ENCODE assay signal across 11 cellular contexts in genomic region chr9:14346301-14346721, GRCh38. TPM values are rescaled to one million over a fixed set of nuclear protein-coding genes. Genes with fewer than 3 reads are reported as not detected.
A peak's percentile ranks its signal among the peaks of the same experiment; 100 is the strongest.
DNase-seq lines count a peak whose midpoint lies in the region; ATAC-seq, FAIRE-seq and TF ChIP-seq lines count a peak whose summit lies in the region.
"Had no signal": no experiment of that assay in that cellular context is flagged by ENCODE, and none has a peak within 500 bp of the region (broad histone marks: within the 10 kb centered on the region; RNA-seq: fewer than 3 reads in every experiment).

No MANE protein-coding gene starts in this region.

- no peaks in the 10 kb centered on the region for H3K9me3 Mint-ChIP-seq in activated CD4-positive, alpha-beta T cell treated with anti-CD3 and anti-CD28 coated beads, Interleukin-2, amount 10 ng/mL, durations not matched to agents 24 days and 14 days

- FAIRE-seq in urothelium cell line (lab: Jason Lieb, UNC): no peak

- intact Hi-C loops in ascending aorta (cut with DNase I): loop anchor here (5.0 kb wide), 1 partner anchor 314 kb away; no protein-coding TSS in a partner anchor
- intact Hi-C loops in activated CD4-positive, alpha-beta T cell treated with anti-CD3 and anti-CD28 coated beads, Interleukin-2, amount 10 ng/mL, durations not matched to agents 24 days and 14 days (cut with micrococcal nuclease): no loop called here

- H3K27ac ChIP-seq in ascending aorta (peak overlapping the region; percentile 46 to 90), mucosa of rectum (ENCODE audit: low read depth in 2 of 2, low read length in 2 of 2) (no peak overlapping the region), thoracic aorta (peak overlapping the region; percentile 86 to 87)

- no peaks in the 10 kb centered on the region for H3K27me3 ChIP-seq in ascending aorta
- H3K27me3 ChIP-seq in mucosa of rectum (ENCODE audit: control insufficient read depth in 2 of 2, insufficient read depth in 2 of 2, low read length in 2 of 2): peaks cover 65 to 94% of the 10 kb centered on the region in 2 donors
- no peaks in the 10 kb centered on the region for H3K27me3 ChIP-seq in thoracic aorta (replicated peaks; ENCODE audit: insufficient read depth)

- TF ChIP-seq CTCF in ascending aorta (IDR thresholded peaks at IDR 0.05) (no peak), thoracic aorta (IDR thresholded peaks at IDR 0.05) (no peak)

- H3K9me3 ChIP-seq in ascending aorta (no peaks in the 10 kb centered on the region), mucosa of rectum (ENCODE audit: control insufficient read depth in 2 of 2, low read length in 2 of 2) (no peaks in the 10 kb centered on the region), thoracic aorta (no peaks in the 10 kb centered on the region)

- no peaks in the 10 kb centered on the region for H3K36me3 Mint-ChIP-seq in activated CD4-positive, alpha-beta T cell treated with anti-CD3 and anti-CD28 coated beads, Interleukin-2, amount 10 ng/mL, durations not matched to agents 24 days and 14 days (ENCODE audit: low read depth)

- no peaks in the 10 kb centered on the region for H3K4me1 Mint-ChIP-seq in activated CD4-positive, alpha-beta T cell treated with anti-CD3 and anti-CD28 coated beads, Interleukin-2, amount 10 ng/mL, durations not matched to agents 24 days and 14 days

- no peaks in the 10 kb centered on the region for H3K36me3 ChIP-seq in ascending aorta
- H3K36me3 ChIP-seq in mucosa of rectum (ENCODE audit: control insufficient read depth in 2 of 2, insufficient read depth in 2 of 2, low read length in 2 of 2): no peaks in the 10 kb centered on the region
- H3K36me3 ChIP-seq in thoracic aorta: no peaks in the 10 kb centered on the region

- DNase-seq in ascending aorta (ENCODE audit: low spot score in 2 of 2): no peak
- DNase-seq in globus pallidus (ENCODE audit: low spot score): peak; percentile 39
- DNase-seq in thoracic aorta (ENCODE audit: low spot score): no peak
- DNase-seq in RPMI8226: no peak
- DNase-seq in urothelium cell line (ENCODE audit: low spot score): no peak
- no peak for DNase-seq in activated CD4-positive, alpha-beta T cell treated with anti-CD3 and anti-CD28 coated beads, Interleukin-2, amount 10 ng/mL, durations not matched to agents 24 days and 14 days
- DNase-seq: DND-41; glutamatergic neuron; NCI-H345; stimulated activated naive CD4-positive, alpha-beta T cell treated with Interleukin-2 at 50 U/mL for 16 hours had no signal

- H3K9ac ChIP-seq in mucosa of rectum (ENCODE audit: low read depth in 1 of 2, low read length in 2 of 2): no peak overlapping the region

- no peak for ATAC-seq in thoracic aorta (ENCODE audit: insufficient number of reproducible peaks, low FRiP score, low read depth)

- H3K4me1 ChIP-seq in ascending aorta (peaks cover 0 to 31% of the 10 kb centered on the region in 2 donors), mucosa of rectum (ENCODE audit: control insufficient read depth in 2 of 2, insufficient read depth in 2 of 2, low read length in 2 of 2) (peaks cover 19 to 24% of the 10 kb centered on the region in 2 donors), thoracic aorta (ENCODE audit: control insufficient read depth in 1 of 2, low read depth in 2 of 2) (peaks cover 20 to 56% of the 10 kb centered on the region in 2 donors)

- H3K4me3 ChIP-seq in ascending aorta (peak overlapping the region; percentile 58 to 68), mucosa of rectum (ENCODE audit: low read length in 2 of 2) (peak overlapping the region; percentile 27 to 49), thoracic aorta (peak overlapping the region; percentile 83)

- H3K27ac Mint-ChIP-seq in activated CD4-positive, alpha-beta T cell treated with anti-CD3 and anti-CD28 coated beads, Interleukin-2, amount 10 ng/mL, durations not matched to agents 24 days and 14 days: no peak overlapping the region

- peaks cover 53% of the 10 kb centered on the region for H3K27me3 Mint-ChIP-seq in activated CD4-positive, alpha-beta T cell treated with anti-CD3 and anti-CD28 coated beads, Interleukin-2, amount 10 ng/mL, durations not matched to agents 24 days and 14 days

- H3K4me3 Mint-ChIP-seq in activated CD4-positive, alpha-beta T cell treated with anti-CD3 and anti-CD28 coated beads, Interleukin-2, amount 10 ng/mL, durations not matched to agents 24 days and 14 days: no peak overlapping the region

RNA-seq across cellular contexts. Expression of gene NFIB, which starts 32.4 kb away (rescaled TPM):
- total RNA-seq in ascending aorta: 99.9 TPM
- 100 to 1,000 TPM in 1 of 2 donors, 10 to 100 TPM in 1; 54.8 to 114 TPM for total RNA-seq in thoracic aorta
- total RNA-seq in activated CD4-positive, alpha-beta T cell treated with anti-CD3 and anti-CD28 coated beads, Interleukin-2, amount 10 ng/mL, durations not matched to agents 24 days and 14 days: not detected in 2 replicates

Comparison
In these comparisons a context has a peak if more than half of its experiments do, and no peak if none do; other contexts are left out.
1. H3K27ac ChIP-seq: peak in ascending aorta (2 of 2) and thoracic aorta (2 of 2); none in mucosa of rectum (0 of 2).
2. RNA of gene NFIB, which starts 32.4 kb away (total RNA-seq): 54.8 to 114 TPM in thoracic aorta and 99.9 TPM in ascending aorta (single experiment); not detected in activated CD4-positive, alpha-beta T cell treated with anti-CD3 and anti-CD28 coated beads, Interleukin-2, amount 10 ng/mL, durations not matched to agents 24 days and 14 days; every median in the first group is over 10 times any median in the second.
3. Peak in every context shown above with its lines, with median percentiles within 50 percentile points of each other: H3K4me3 ChIP-seq.